1 cellular context compared by ENCODE assay signal in the genomic region with DNA sequence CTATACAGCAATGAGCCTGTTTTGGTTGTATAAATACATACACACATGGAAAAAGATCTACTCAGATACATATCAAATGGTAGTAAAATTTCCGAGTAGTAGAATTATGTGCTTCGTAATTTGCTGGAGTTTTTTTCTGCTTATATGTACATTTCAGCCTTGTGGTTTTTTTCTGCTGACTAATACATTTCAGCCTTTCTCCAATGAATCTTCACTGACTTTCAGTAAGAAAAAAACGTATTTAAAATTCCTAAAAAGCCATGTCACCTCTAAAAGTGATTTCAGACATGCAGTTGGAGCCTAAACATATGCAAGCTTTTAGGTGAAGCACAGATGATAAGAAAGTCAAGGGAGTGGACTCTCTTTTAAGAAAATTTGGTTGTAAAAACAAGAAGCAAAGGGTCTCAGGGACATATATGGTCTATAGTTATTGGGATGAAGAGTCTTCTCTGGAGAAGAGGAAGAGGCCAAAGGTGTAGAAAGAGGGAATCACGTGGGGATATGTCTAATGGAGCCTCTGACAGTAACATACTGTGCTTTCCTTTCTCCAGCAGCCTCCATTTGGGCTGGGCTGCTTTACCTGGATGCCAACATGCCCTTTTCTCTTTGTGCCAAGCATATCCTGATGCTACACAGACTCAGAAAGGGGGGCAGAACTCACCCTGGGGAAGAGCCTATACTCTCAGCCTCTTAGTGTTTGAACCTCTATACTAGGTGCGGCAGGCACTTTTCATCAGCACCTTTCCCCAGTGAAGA.
TF ChIP-seq lines count a peak whose summit lies in the region.

No MANE protein-coding gene starts in this region.

TF ChIP-seq in HepG2, 621 proteins besides CTCF, POLR2A, EP300 and RAD21 (continued from another document):
- TF ChIP-seq, protein P1, sequence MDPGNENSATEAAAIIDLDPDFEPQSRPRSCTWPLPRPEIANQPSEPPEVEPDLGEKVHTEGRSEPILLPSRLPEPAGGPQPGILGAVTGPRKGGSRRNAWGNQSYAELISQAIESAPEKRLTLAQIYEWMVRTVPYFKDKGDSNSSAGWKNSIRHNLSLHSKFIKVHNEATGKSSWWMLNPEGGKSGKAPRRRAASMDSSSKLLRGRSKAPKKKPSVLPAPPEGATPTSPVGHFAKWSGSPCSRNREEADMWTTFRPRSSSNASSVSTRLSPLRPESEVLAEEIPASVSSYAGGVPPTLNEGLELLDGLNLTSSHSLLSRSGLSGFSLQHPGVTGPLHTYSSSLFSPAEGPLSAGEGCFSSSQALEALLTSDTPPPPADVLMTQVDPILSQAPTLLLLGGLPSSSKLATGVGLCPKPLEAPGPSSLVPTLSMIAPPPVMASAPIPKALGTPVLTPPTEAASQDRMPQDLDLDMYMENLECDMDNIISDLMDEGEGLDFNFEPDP (CRISPR knock-in tag; conservative IDR thresholded peaks at IDR 0.05) = no peak
- TF ChIP-seq ZNF547 (CRISPR knock-in tag; IDR thresholded peaks at IDR 0.05) (no peak), NFIC (IDR thresholded peaks at IDR 0.05; ENCODE audit: low read length) (no peak), MAFF (IDR thresholded peaks at IDR 0.05; ENCODE audit: low read depth, low read length) (peak; percentile 83), ELF4 (CRISPR knock-in tag; IDR thresholded peaks at IDR 0.05; ENCODE audit: borderline replicate concordance) (no peak), ZNF431 (CRISPR knock-in tag; IDR thresholded peaks at IDR 0.05; ENCODE audit: borderline replicate concordance, low read depth) (no peak), FOXK1 (CRISPR knock-in tag; IDR thresholded peaks at IDR 0.05; ENCODE audit: borderline replicate concordance, low read depth) (no peak), RXRB (CRISPR knock-in tag; IDR thresholded peaks at IDR 0.05; ENCODE audit: borderline replicate concordance) (no peak), SIN3B (IDR thresholded peaks at IDR 0.05; ENCODE audit: low read length) (no peak), EED (CRISPR knock-in tag; IDR thresholded peaks at IDR 0.05) (no peak), MAFK (conservative IDR thresholded peaks at IDR 0.05 in 1 of 2, IDR thresholded peaks at IDR 0.05 in 1 of 2; ENCODE audit: low read length in 2 of 2) (peak; percentile 77 to 91), PTBP1 (IDR thresholded peaks at IDR 0.05; ENCODE audit: low read depth, low read length, poor library complexity, severe bottlenecking) (no peak)
TF ChIP-seq in HepG2: peak in this region for 2.
